Comparison of ENCODE assay signal across 8 cellular contexts in genomic region chr7:97004931-97005763, GRCh38. TPM values are rescaled to one million over a fixed set of nuclear protein-coding genes. Genes with fewer than 3 reads are reported as not detected.
DNase-seq lines count a peak whose midpoint lies in the region; ATAC-seq and TF ChIP-seq lines count a peak whose summit lies in the region.

DLX6 (plus strand) TSS chr7:97005553; CDS start chr7:97005978, 425 bp downstream.

- no peak within 1 kb of the TSS for H3K9ac ChIP-seq in iPS-20b (ENCODE audit: low read depth, low read length)

- H3K27ac ChIP-seq in adrenal gland (no peak within 1 kb of the TSS), iPS-20b (ENCODE audit: low read length) (no peak within 1 kb of the TSS)

- peak; percentile 82 for DNase-seq in AG08396 (ENCODE audit: low spot score)
- peak; percentile 98 for DNase-seq in H4 (ENCODE audit: low spot score)
- DNase-seq in NCI-H446 treated with DMSO at 0.1 percent for 48 hours (lab: John Stamatoyannopoulos, UW), result peak; percentile 81
- DNase-seq in adrenal gland, result peak in 6 of 7 donors; percentile 17 to 61 (median 35)
- DNase-seq in stimulated activated CD4-positive, alpha-beta T cell treated with anti-CD3 and anti-CD28 coated beads, Interleukin-4, amount 100 ng/mL, for 24 hours, result peak; percentile 18

- TF ChIP-seq CTCF in adrenal gland (IDR thresholded peaks at IDR 0.05), result no peak

- H3K27me3 ChIP-seq in adrenal gland, result peaks cover 96% of the 10 kb centered on the region
- H3K27me3 ChIP-seq in iPS-20b (ENCODE audit: insufficient read depth, low read length), result peaks cover 99% of the 10 kb centered on the region

- H3K4me1 ChIP-seq in adrenal gland (replicated peaks in 1 of 2) (peaks cover 0 to 11% of the 10 kb centered on the region in 2 donors), iPS-20b (ENCODE audit: insufficient read depth, low read length) (peaks cover 16% of the 10 kb centered on the region)

- H3K9me3 ChIP-seq in adrenal gland (replicated peaks in 1 of 3), result no peaks in the 10 kb centered on the region
- no peaks in the 10 kb centered on the region; the same call in 1 of the 2 replicates for H3K9me3 ChIP-seq in iPS-20b (ENCODE audit: insufficient read depth, low read depth, low read length)

- 2 to 8% (median 5%) methylated on average over 18 to 42 of the region's 42 CpGs for whole genome bisulfite sequencing in adrenal gland, 4 donors

- H3K36me3 ChIP-seq in adrenal gland (replicated peaks in 1 of 2) (no peaks in the 10 kb centered on the region), iPS-20b (ENCODE audit: insufficient read depth, low read depth, low read length) (no peaks in the 10 kb centered on the region)

- H3K4me3 ChIP-seq in adrenal gland (peak within 1 kb of the TSS in 1 of 4 donors; percentile 36), iPS-20b (ENCODE audit: low read length) (peak within 1 kb of the TSS; percentile 56)

- no peak for TF ChIP-seq POLR2A in adrenal gland (IDR thresholded peaks at IDR 0.05)

- ATAC-seq in GM21717 (IDR thresholded peaks at IDR 0.05; ENCODE audit: unreplicated experiment) (no peak), HG02571 (IDR thresholded peaks at IDR 0.05; ENCODE audit: unreplicated experiment) (no peak)

- intact Hi-C loops in adrenal gland (cut with DNase I), result no loop called here

RNA-seq across cellular contexts. Expression of gene DLX6, which starts in this region (rescaled TPM):
- total RNA-seq in H4 (2014; rRNA removed; shearing (Covaris generic)), result 1.7 and 5.3 TPM in 2 replicates
- under 1 TPM in 2 of 8 donors, not detected in 6; 0.15 to 0.41 TPM for total RNA-seq in adrenal gland
- polyA plus RNA-seq in adrenal gland, result not detected

Comparison
In these comparisons a context has a peak if more than half of its experiments do, and no peak if none do; other contexts are left out.
1. Peak in DNase-seq in adrenal gland; RNA of the gene not detected or under 1 TPM.
2. DNase-seq: peak in every context shown above with its lines; median percentile 98 in H4; 82 in AG08396; 81 in NCI-H446 treated with DMSO at 0.1 percent for 48 hours; 35 in adrenal gland; 18 in stimulated activated CD4-positive, alpha-beta T cell treated with anti-CD3 and anti-CD28 coated beads, Interleukin-4, amount 100 ng/mL, for 24 hours.